ENCODE assay signal across 22 cellular contexts in genomic region chr20:33567949-33568348, GRCh38.
A peak's percentile ranks its signal among the peaks of the same experiment; 100 is the strongest.
DNase-seq lines count a peak whose midpoint lies in the region; ATAC-seq, FAIRE-seq and TF ChIP-seq lines count a peak whose summit lies in the region.
"Had no signal": no experiment of that assay in that cellular context is flagged by ENCODE, and none has a peak within 500 bp of the region (broad histone marks: within the 10 kb centered on the region; RNA-seq: fewer than 3 reads in every experiment).

No MANE protein-coding gene starts in this region.

- no peak overlapping the region for H3K14ac ChIP-seq in H1 (ENCODE audit: insufficient read length)

- H3K9ac ChIP-seq in OCI-LY1 (ENCODE audit: low read length) (peak overlapping the region; percentile 64), H1 (replicated peaks in 1 of 4; ENCODE audit: extremely low read depth in 1 of 4, low read depth in 3 of 4, low read length in 3 of 4) (no peak overlapping the region)

- H2AK5ac ChIP-seq in H1 (ENCODE audit: low read depth, low read length): no peak overlapping the region

- TF ChIP-seq RAD21 in H1 (IDR thresholded peaks at IDR 0.05 in 1 of 2, conservative IDR thresholded peaks at IDR 0.05 in 1 of 2; ENCODE audit: low read depth in 2 of 2, low read length in 2 of 2): no peak

- peaks cover 35% of the 10 kb centered on the region for H3K4me1 Mint-ChIP-seq in progenitor cell of endocrine pancreas (ENCODE audit: low read depth)

- ATAC-seq in GM21786 (IDR thresholded peaks at IDR 0.05; ENCODE audit: unreplicated experiment): no peak
- ATAC-seq: activated T-cell treated with anti-CD3 and anti-CD28 coated beads, Interleukin-2, amount 50 U/mL, for 72 hours had no signal

- H3K4me3 ChIP-seq in OCI-LY1 (ENCODE audit: low read depth, low read length, poor library complexity, severe bottlenecking) (peak overlapping the region; percentile 38), H1 (ENCODE audit: extremely low read depth in 1 of 4, insufficient read depth in 2 of 4, low read depth in 3 of 4, low read length in 4 of 4) (peak overlapping the region in 1 of 4 experiments; percentile 27; a peak in 2 of 8 replicates)
- H3K4me3 ChIP-seq: ascending aorta, smooth muscle cell, stomach had no signal

- no peaks in the 10 kb centered on the region for H3K36me3 ChIP-seq in OCI-LY1 (ENCODE audit: insufficient read depth, low read length)
- H3K36me3 ChIP-seq in H1 (ENCODE audit: control insufficient read depth in 2 of 4, insufficient read depth in 4 of 4, low read length in 3 of 4): no peaks in the 10 kb centered on the region
- H3K36me3 ChIP-seq: ascending aorta, BE2C, stomach had no signal

- no peak overlapping the region for H2BK5ac ChIP-seq in H1 (ENCODE audit: low read depth, low read length)

- no peak overlapping the region for H3K4me3 Mint-ChIP-seq in progenitor cell of endocrine pancreas (ENCODE audit: low read depth)
- H3K4me3 Mint-ChIP-seq: activated naive CD4-positive, alpha-beta T cell treated with anti-CD3 and anti-CD28 coated beads, Interleukin-2, amount 50 U/mL, for 24 hours; activated T-cell treated with anti-CD3 and anti-CD28 coated beads, Interleukin-2, amount 50 U/mL, for 72 hours; HFFc6 had no signal

- no peak overlapping the region for H2BK12ac ChIP-seq in H1 (ENCODE audit: low read depth, low read length)

- H3K4me1 ChIP-seq in OCI-LY1 (ENCODE audit: insufficient read depth, low read length, severe bottlenecking): peaks cover 49% of the 10 kb centered on the region
- H3K4me1 ChIP-seq in H1 (replicated peaks in 1 of 4; ENCODE audit: control insufficient read depth in 3 of 4, insufficient read depth in 4 of 4, low read length in 3 of 4): peaks cover 0 to 12% (median 8%) of the 10 kb centered on the region in 4 experiments; a peak in 3 of 7 replicates

- H4K8ac ChIP-seq in H1 (ENCODE audit: extremely low read depth, insufficient read depth, low read length): no peak overlapping the region

- H3K79me2 ChIP-seq in OCI-LY1 (ENCODE audit: insufficient read depth, low read length) (no peaks in the 10 kb centered on the region), H1 (ENCODE audit: control insufficient read depth in 1 of 2, insufficient read depth in 2 of 2, low read length in 2 of 2) (no peaks in the 10 kb centered on the region)

- no peak overlapping the region for H3K18ac ChIP-seq in H1 (ENCODE audit: extremely low read depth, low read length)

- 93% methylated on average over 4 of the region's 4 CpGs; no CpG with 5 or more reads in 1 of the 2 experiments for WGBS in H1 (ENCODE audit: extremely low coverage in 1 of 2, insufficient coverage in 1 of 2, insufficient read length in 1 of 2, insufficient replicate concordance in 2 of 2, low coverage in 1 of 2, low lambda C conversion rate in 2 of 2, missing lambda C conversion rate in 1 of 2), 2 experiments

- peak overlapping the region; percentile 98 for H3K27ac ChIP-seq in OCI-LY1 (ENCODE audit: low read depth, low read length, poor library complexity, severe bottlenecking)
- no peak overlapping the region for H3K27ac ChIP-seq in H1 (ENCODE audit: low read depth, low read length)
- H3K27ac ChIP-seq: 22Rv1 had no signal

- TF ChIP-seq POLR2A in H1 (IDR thresholded peaks at IDR 0.05; ENCODE audit: control extremely low read depth in 1 of 2, low read depth in 2 of 2, low read length in 2 of 2): no peak

- no peaks in the 10 kb centered on the region for H3K9me2 ChIP-seq in OCI-LY1 (ENCODE audit: low read depth, low read length)

- H3K4ac ChIP-seq in H1 (replicated peaks; ENCODE audit: insufficient read length, low read depth, low read length): no peak overlapping the region

- FAIRE-seq in H1 (lab: Jason Lieb, UNC): no peak
- FAIRE-seq in HTR-8/SVneo (lab: Jason Lieb, UNC): no peak

- no peaks in the 10 kb centered on the region for H3K9me3 Mint-ChIP-seq in progenitor cell of endocrine pancreas (ENCODE audit: low read depth)
- H3K9me3 Mint-ChIP-seq: activated naive CD4-positive, alpha-beta T cell treated with anti-CD3 and anti-CD28 coated beads, Interleukin-2, amount 50 U/mL, for 24 hours; activated T-cell treated with anti-CD3 and anti-CD28 coated beads, Interleukin-2, amount 50 U/mL, for 72 hours; HFFc6; neural crest cell had no signal

- CTCF ChIA-PET in H1 (lab: Charles Lee; ENCODE audit: partially characterized antibody): interaction anchor here (0.7 to 1.5 kb wide), 3 partner anchors 52 to 227 kb away, joined by 3 read pairs; no protein-coding TSS in a partner anchor

- H3K27ac Mint-ChIP-seq in progenitor cell of endocrine pancreas: peak overlapping the region; percentile 73
- H3K27ac Mint-ChIP-seq: activated naive CD4-positive, alpha-beta T cell treated with anti-CD3 and anti-CD28 coated beads, Interleukin-2, amount 50 U/mL, for 24 hours; activated T-cell treated with anti-CD3 and anti-CD28 coated beads, Interleukin-2, amount 50 U/mL, for 72 hours; HFFc6 had no signal

- POLR2A ChIA-PET in H1 (lab: Charles Lee; ENCODE audit: partially characterized antibody): interaction anchor here (0.8 to 1.2 kb wide), 4 partner anchors 11 to 91 kb away, joined by 3 to 7 read pairs (median 4); no protein-coding TSS in a partner anchor

- no peak overlapping the region for H4K5ac ChIP-seq in H1 (ENCODE audit: insufficient read length, low read depth, low read length)

- H2BK120ac ChIP-seq in H1 (replicated peaks; ENCODE audit: low read depth, low read length): no peak overlapping the region

- H2BK20ac ChIP-seq in H1 (ENCODE audit: low read length): no peak overlapping the region

- H4K20me1 ChIP-seq in OCI-LY1 (ENCODE audit: insufficient read depth, low read length): no peaks in the 10 kb centered on the region
- H4K20me1 ChIP-seq in H1 (replicated peaks in 1 of 2; ENCODE audit: control insufficient read depth in 1 of 2, insufficient read depth in 2 of 2, low read length in 2 of 2): peaks cover 4 to 6% of the 10 kb centered on the region in 2 experiments

- no peak overlapping the region for H3K56ac ChIP-seq in H1 (replicated peaks; ENCODE audit: insufficient read length, low read depth, low read length)

- no peak overlapping the region for H4K91ac ChIP-seq in H1 (replicated peaks; ENCODE audit: insufficient read length, low read length)

- H3K9me3 ChIP-seq in OCI-LY1 (ENCODE audit: low read length): no peaks in the 10 kb centered on the region
- no peaks in the 10 kb centered on the region for H3K9me3 ChIP-seq in H1 (ENCODE audit: insufficient read depth in 2 of 2, low read depth in 1 of 2, low read length in 1 of 2)
- H3K9me3 ChIP-seq: ascending aorta, BE2C, stomach had no signal

- H3K36me3 Mint-ChIP-seq in progenitor cell of endocrine pancreas (ENCODE audit: insufficient read depth): no peaks in the 10 kb centered on the region

- no peak for TF ChIP-seq EP300 in H1 (IDR thresholded peaks at IDR 0.05; ENCODE audit: borderline replicate concordance in 1 of 2, low read depth in 2 of 2, low read length in 2 of 2)

- H3K27me3 ChIP-seq in OCI-LY1 (ENCODE audit: insufficient read depth, low read length) (no peaks in the 10 kb centered on the region), H1 (replicated peaks in 1 of 4; ENCODE audit: control insufficient read depth in 3 of 4, extremely low read depth in 1 of 4, insufficient read depth in 3 of 4, low read length in 3 of 4) (peaks cover 0 to 14% (median 10%) of the 10 kb centered on the region in 4 experiments; a peak in 4 of 7 replicates)
- H3K27me3 ChIP-seq: ascending aorta, BE2C, stomach had no signal

- no peaks in the 10 kb centered on the region for H3K27me3 Mint-ChIP-seq in progenitor cell of endocrine pancreas
- H3K27me3 Mint-ChIP-seq: activated naive CD4-positive, alpha-beta T cell treated with anti-CD3 and anti-CD28 coated beads, Interleukin-2, amount 50 U/mL, for 24 hours had no signal

- H2AFZ ChIP-seq in OCI-LY1 (ENCODE audit: low read length) (no peak overlapping the region), H1 (ENCODE audit: low read length) (no peak overlapping the region)

- no peaks in the 10 kb centered on the region for H3K79me1 ChIP-seq in H1 (ENCODE audit: low read depth, low read length)

- H3K4me2 ChIP-seq in OCI-LY1 (ENCODE audit: low read length) (peak overlapping the region; percentile 69), H1 (ENCODE audit: insufficient read depth in 1 of 2, low read depth in 2 of 2, low read length in 2 of 2) (peak overlapping the region; percentile 57 to 62; a peak in 3 of 4 replicates)

- no peak overlapping the region for H2BK15ac ChIP-seq in H1 (ENCODE audit: low read length)

- no peaks in the 10 kb centered on the region for H3K23me2 ChIP-seq in H1 (ENCODE audit: low read depth, low read length)

- no peaks in the 10 kb centered on the region for H3F3A ChIP-seq in OCI-LY1 (ENCODE audit: insufficient read depth, low read length)

- TF ChIP-seq CTCF in OCI-LY1 (IDR thresholded peaks at IDR 0.05; ENCODE audit: low read length): no peak
- no peak for TF ChIP-seq CTCF in H1 (IDR thresholded peaks at IDR 0.05; ENCODE audit: control extremely low read depth in 1 of 3, insufficient read depth in 1 of 3, low read depth in 1 of 3, low read length in 3 of 3)
- TF ChIP-seq CTCF in progenitor cell of endocrine pancreas (IDR thresholded peaks at IDR 0.05; ENCODE audit: unreplicated experiment): no peak

- H3K23ac ChIP-seq in H1 (ENCODE audit: insufficient read length): no peak overlapping the region

- DNase-seq in DMS153 treated with DMSO at 0.1 percent for 48 hours (lab: John Stamatoyannopoulos, UW; ENCODE audit: unreplicated experiment) (peak; percentile 62), DMS153 (lab: John Stamatoyannopoulos, UW) (no peak), H1 (ENCODE audit: low read depth in 1 of 2, low spot score in 2 of 2) (no peak), progenitor cell of endocrine pancreas (ENCODE audit: low spot score, unreplicated experiment) (no peak), HTR-8/SVneo (ENCODE audit: insufficient read length, low spot score) (no peak)
- no peak for DNase-seq in effector CD4-positive, alpha-beta T cell
- DNase-seq: activated CD4-positive, alpha-beta T cell treated with anti-CD3 and anti-CD28 coated beads for 4 hours; activated T-cell treated with anti-CD3 and anti-CD28 coated beads, Interleukin-2, amount 50 U/mL, for 72 hours; cerebellar nuclear complex; EL; HFFc6; KBM-7; stimulated activated CD4-positive, alpha-beta T cell treated with anti-CD3 and anti-CD28 coated beads, Interleukin-2, amount 100 ng/mL, for 48 hours; stomach had no signal

TF ChIP-seq in H1, 55 proteins besides CTCF, POLR2A, EP300 and RAD21 (continues in another document):
- TF ChIP-seq NANOG (IDR thresholded peaks at IDR 0.05; ENCODE audit: insufficient read depth, low read depth, low read length, poor library complexity, severe bottlenecking) (no peak), E2F6 (IDR thresholded peaks at IDR 0.05) (no peak), GTF2F1 (IDR thresholded peaks at IDR 0.05; ENCODE audit: borderline replicate concordance, low read depth, low read length) (no peak), CHD2 (IDR thresholded peaks at IDR 0.05; ENCODE audit: low read length) (no peak), CREB1 (IDR thresholded peaks at IDR 0.05) (no peak), NRF1 (IDR thresholded peaks at IDR 0.05; ENCODE audit: low read depth, low read length) (no peak)
